ENCODE assay signal across 25 cellular contexts in the genomic region with DNA sequence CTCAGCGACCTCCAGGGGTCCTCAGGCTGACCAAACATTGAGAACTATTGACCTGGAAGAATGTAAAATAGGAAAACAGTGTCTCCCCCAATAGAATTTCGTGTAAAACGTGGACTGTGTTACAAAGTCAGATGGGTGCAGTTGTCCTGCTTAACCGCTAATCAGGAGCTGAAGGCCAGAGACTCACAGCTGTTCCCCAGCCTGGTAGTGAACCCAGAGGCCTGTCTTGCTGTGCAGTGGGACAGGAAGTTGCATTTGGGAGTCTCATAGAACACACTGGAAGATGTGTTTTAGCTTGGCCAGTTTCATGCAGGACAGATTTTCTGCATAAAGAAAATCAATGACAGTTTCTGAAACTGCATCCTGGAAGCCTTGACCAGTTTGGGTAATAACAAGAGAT.
DNase-seq lines count a peak whose midpoint lies in the region; ATAC-seq, FAIRE-seq and TF ChIP-seq lines count a peak whose summit lies in the region.
"Had no signal": no experiment of that assay in that cellular context is flagged by ENCODE, and none has a peak within 500 bp of the region (broad histone marks: within the 10 kb centered on the region; RNA-seq: fewer than 3 reads in every experiment).

No MANE protein-coding gene starts in this region.

- H4K5ac ChIP-seq in H1 (ENCODE audit: insufficient read length, low read depth, low read length) = no peak overlapping the region

- no peak overlapping the region for H2BK12ac ChIP-seq in H1 (ENCODE audit: low read depth, low read length)

- H3K14ac ChIP-seq in H1 (ENCODE audit: insufficient read length) = no peak overlapping the region

- H3K79me1 ChIP-seq in H1 (ENCODE audit: low read depth, low read length) = no peaks in the 10 kb centered on the region

- TF ChIP-seq CTCF in H1 (IDR thresholded peaks at IDR 0.05; ENCODE audit: control extremely low read depth in 1 of 3, insufficient read depth in 1 of 3, low read depth in 1 of 3, low read length in 3 of 3) (no peak), prostate gland (IDR thresholded peaks at IDR 0.05) (no peak), foreskin keratinocyte (conservative IDR thresholded peaks at IDR 0.05) (no peak)

- H3K18ac ChIP-seq in H1 (ENCODE audit: extremely low read depth, low read length) = no peak overlapping the region

- no peak for TF ChIP-seq EP300 in H1 (IDR thresholded peaks at IDR 0.05; ENCODE audit: borderline replicate concordance in 1 of 2, low read depth in 2 of 2, low read length in 2 of 2)

- H3K27ac ChIP-seq in H1 (ENCODE audit: low read depth, low read length) (no peak overlapping the region), prostate gland (no peak overlapping the region), foreskin keratinocyte (no peak overlapping the region)
- H3K27ac ChIP-seq: BLaER1, RWPE1, SK-N-MC had no signal

- no peaks in the 10 kb centered on the region for H4K20me1 ChIP-seq in H1 (replicated peaks in 1 of 2; ENCODE audit: control insufficient read depth in 1 of 2, insufficient read depth in 2 of 2, low read length in 2 of 2)

- H2BK5ac ChIP-seq in H1 (ENCODE audit: low read depth, low read length) = peak overlapping the region; percentile 13; the same call in 1 of the 2 replicates

- ATAC-seq in left ventricle myocardium superior (peak; percentile 42), left cardiac atrium (no peak), foreskin keratinocyte (no peak), GM21360 (IDR thresholded peaks at IDR 0.05; ENCODE audit: unreplicated experiment) (no peak)
- ATAC-seq: HCT116, Panc1 had no signal

- H2BK20ac ChIP-seq in H1 (ENCODE audit: low read length) = no peak overlapping the region

- no peak overlapping the region for H2AFZ ChIP-seq in H1 (ENCODE audit: low read length)

- WGBS in H1 (ENCODE audit: extremely low coverage in 1 of 2, insufficient coverage in 1 of 2, insufficient read length in 1 of 2, insufficient replicate concordance in 2 of 2, low coverage in 1 of 2, low lambda C conversion rate in 2 of 2, missing lambda C conversion rate in 1 of 2), 2 experiments = 74% methylated on average over 4 of the region's 4 CpGs; no CpG with 5 or more reads in 1 of the 2 experiments
- WGBS in prostate gland = 87% methylated on average over 4 of the region's 4 CpGs

- no peak overlapping the region for H3K4me2 ChIP-seq in H1 (ENCODE audit: insufficient read depth in 1 of 2, low read depth in 2 of 2, low read length in 2 of 2)
- H3K4me2 ChIP-seq: BLaER1 had no signal

- no peak overlapping the region for H2AK5ac ChIP-seq in H1 (ENCODE audit: low read depth, low read length)

- H3K79me2 ChIP-seq in H1 (ENCODE audit: control insufficient read depth in 1 of 2, insufficient read depth in 2 of 2, low read length in 2 of 2) = no peaks in the 10 kb centered on the region

- peak overlapping the region; percentile 7 for H2BK120ac ChIP-seq in H1 (replicated peaks; ENCODE audit: low read depth, low read length)

- H3K9me3 ChIP-seq in H1 (ENCODE audit: insufficient read depth in 2 of 2, low read depth in 1 of 2, low read length in 1 of 2) (no peaks in the 10 kb centered on the region), prostate gland (no peaks in the 10 kb centered on the region)
- H3K9me3 ChIP-seq: BLaER1 had no signal

- intact Hi-C loops in left ventricle myocardium superior (cut with micrococcal nuclease) = no loop called here
- intact Hi-C loops in left cardiac atrium (cut with DNase I) = no loop called here
- intact Hi-C loops in prostate gland (cut with DNase I) = no loop called here

- H3K23ac ChIP-seq in H1 (ENCODE audit: insufficient read length) = no peak overlapping the region

- H3K56ac ChIP-seq in H1 (replicated peaks; ENCODE audit: insufficient read length, low read depth, low read length) = no peak overlapping the region

- H2BK15ac ChIP-seq in H1 (ENCODE audit: low read length) = no peak overlapping the region

- H3K36me3 ChIP-seq in H1 (ENCODE audit: control insufficient read depth in 2 of 4, insufficient read depth in 4 of 4, low read length in 3 of 4) (peaks cover 0 to 14% (median 3%) of the 10 kb centered on the region in 4 experiments; a peak in 4 of 8 replicates), prostate gland (no peaks in the 10 kb centered on the region)

- TF ChIP-seq POLR2A in H1 (IDR thresholded peaks at IDR 0.05; ENCODE audit: control extremely low read depth in 1 of 2, low read depth in 2 of 2, low read length in 2 of 2) = no peak
- TF ChIP-seq POLR2A in prostate gland (IDR thresholded peaks at IDR 0.05) = no peak

- no peak overlapping the region for H3K4me3 ChIP-seq in H1 (ENCODE audit: extremely low read depth in 1 of 4, insufficient read depth in 2 of 4, low read depth in 3 of 4, low read length in 4 of 4)
- H3K4me3 ChIP-seq in prostate gland = no peak overlapping the region
- H3K4me3 ChIP-seq: BLaER1, SK-N-MC had no signal

- POLR2A ChIA-PET in H1 (lab: Charles Lee; ENCODE audit: partially characterized antibody) = no interaction called here

- no peak overlapping the region for H4K91ac ChIP-seq in H1 (replicated peaks; ENCODE audit: insufficient read length, low read length)

- no peak for TF ChIP-seq RAD21 in H1 (IDR thresholded peaks at IDR 0.05 in 1 of 2, conservative IDR thresholded peaks at IDR 0.05 in 1 of 2; ENCODE audit: low read depth in 2 of 2, low read length in 2 of 2)

- no peak overlapping the region for H3K9ac ChIP-seq in H1 (replicated peaks in 1 of 4; ENCODE audit: extremely low read depth in 1 of 4, low read depth in 3 of 4, low read length in 3 of 4)
- H3K9ac ChIP-seq: BLaER1 had no signal

- FAIRE-seq in H1 (lab: Jason Lieb, UNC) = no peak
- FAIRE-seq: A204.1 had no signal

- CTCF ChIA-PET in H1 (lab: Charles Lee; ENCODE audit: partially characterized antibody) = interaction anchor here (1.2 to 3.6 kb wide), 8 partner anchors 9 to 49 kb away, joined by 4 to 14 read pairs (median 7); no protein-coding TSS in a partner anchor

- no peaks in the 10 kb centered on the region for H3K23me2 ChIP-seq in H1 (ENCODE audit: low read depth, low read length)

- H3K27me3 ChIP-seq in H1 (replicated peaks in 1 of 4; ENCODE audit: control insufficient read depth in 3 of 4, extremely low read depth in 1 of 4, insufficient read depth in 3 of 4, low read length in 3 of 4) (no peaks in the 10 kb centered on the region), prostate gland (replicated peaks; ENCODE audit: insufficient read depth) (no peaks in the 10 kb centered on the region), foreskin keratinocyte (no peaks in the 10 kb centered on the region)
- H3K27me3 ChIP-seq: BLaER1 had no signal

- no peak overlapping the region for H3K4ac ChIP-seq in H1 (replicated peaks; ENCODE audit: insufficient read length, low read depth, low read length)

- H3K4me1 ChIP-seq in H1 (replicated peaks in 1 of 4; ENCODE audit: control insufficient read depth in 3 of 4, insufficient read depth in 4 of 4, low read length in 3 of 4) = peaks cover 6 to 28% (median 15%) of the 10 kb centered on the region in 4 experiments; a peak in 5 of 7 replicates
- H3K4me1 ChIP-seq in prostate gland (replicated peaks) = peaks cover 6% of the 10 kb centered on the region
- no peaks in the 10 kb centered on the region for H3K4me1 ChIP-seq in foreskin keratinocyte

- DNase-seq in left ventricle myocardium superior (no peak), left cardiac atrium (no peak), LHCN-M2 (ENCODE audit: low read depth) (peak; percentile 30), H1 (ENCODE audit: low read depth in 1 of 2, low spot score in 2 of 2) (no peak), prostate gland (ENCODE audit: low spot score) (no peak), foreskin keratinocyte (no peak)
- DNase-seq: CD4-positive, alpha-beta T cell; DMS53; Karpas-422; NCI-H1092; NCI-H1436; NCI-H187; NCI-H2081 treated with DMSO at 0.1 percent for 48 hours; NCI-H2171; NCI-H510A; NCI-H69; SHP77 treated with DMSO at 0.1 percent for 48 hours; SW 1271 had no signal

- no peak overlapping the region for H4K8ac ChIP-seq in H1 (ENCODE audit: extremely low read depth, insufficient read depth, low read length)

TF ChIP-seq in H1, 55 proteins besides CTCF, POLR2A, EP300 and RAD21:
- TF ChIP-seq TAF7 (optimal IDR thresholded peaks at IDR 0.05; ENCODE audit: borderline replicate concordance, low read depth, low read length) (no peak), SUZ12 (IDR thresholded peaks at IDR 0.05; ENCODE audit: low read length) (no peak), SIRT6 (IDR thresholded peaks at IDR 0.05; ENCODE audit: low read length) (no peak), USF2 (IDR thresholded peaks at IDR 0.05; ENCODE audit: low read length) (no peak), RXRA (IDR thresholded peaks at IDR 0.05; ENCODE audit: insufficient read depth, low read depth, low read length) (no peak), PHF8 (conservative IDR thresholded peaks at IDR 0.05; ENCODE audit: low read depth, low read length) (no peak), GTF2F1 (IDR thresholded peaks at IDR 0.05; ENCODE audit: borderline replicate concordance, low read depth, low read length) (no peak), FOSL1 (IDR thresholded peaks at IDR 0.05; ENCODE audit: insufficient read depth, low read depth, low read length) (no peak), CREB1 (IDR thresholded peaks at IDR 0.05) (no peak), CEBPB (IDR thresholded peaks at IDR 0.05; ENCODE audit: low read depth, low read length) (no peak), SIX5 (IDR thresholded peaks at IDR 0.05; ENCODE audit: low read depth, low read length) (no peak)
